8 cellular contexts compared by ENCODE assay signal in genomic region chr9:128250839-128251558, GRCh38. TPM values are rescaled to one million over a fixed set of nuclear protein-coding genes. Genes with fewer than 3 reads are reported as not detected.
A peak's percentile ranks its signal among the peaks of the same experiment; 100 is the strongest.
DNase-seq lines count a peak whose midpoint lies in the region; ATAC-seq, FAIRE-seq and TF ChIP-seq lines count a peak whose summit lies in the region.

No MANE protein-coding gene starts in this region.

- H3K27ac Mint-ChIP-seq in nephron = peak overlapping the region in 2 of 3 experiments; percentile 41 to 47

- H3K27me3 Mint-ChIP-seq in nephron (ENCODE audit: low read depth) = peaks cover 3% of the 10 kb centered on the region

- no peaks in the 10 kb centered on the region for H3K36me3 ChIP-seq in bronchial epithelial cell (ENCODE audit: control insufficient read depth, insufficient read depth, low read length)

- peaks cover 35% of the 10 kb centered on the region for H3K36me3 Mint-ChIP-seq in nephron (ENCODE audit: low read depth)

- no peak for FAIRE-seq in bronchial epithelial cell (lab: Jason Lieb, UNC)

- TF ChIP-seq CTCF in bronchial epithelial cell (IDR thresholded peaks at IDR 0.05; ENCODE audit: insufficient read depth, low read length, severe bottlenecking) (no peak), nephron (IDR thresholded peaks at IDR 0.05; ENCODE audit: unreplicated experiment in 3 of 3) (no peak)

- H3K4me1 Mint-ChIP-seq in nephron = peaks cover 38% of the 10 kb centered on the region

- peak overlapping the region; percentile 76 to 80 (median 76) for H3K4me3 Mint-ChIP-seq in nephron

- no peaks in the 10 kb centered on the region for H3K27me3 ChIP-seq in bronchial epithelial cell (ENCODE audit: control insufficient read depth, insufficient read depth, low read length)

- H3K9me3 Mint-ChIP-seq in nephron = no peaks in the 10 kb centered on the region

- peak; percentile 16 for DNase-seq in ELF-1 (ENCODE audit: low read depth, low spot score)
- DNase-seq in bronchial epithelial cell (ENCODE audit: low read depth) = no peak
- DNase-seq in amygdala (lab: John Stamatoyannopoulos, UW) = no peak

- ATAC-seq in HG03342 (IDR thresholded peaks at IDR 0.05; ENCODE audit: unreplicated experiment) = peak; percentile 10
- no peak for ATAC-seq in GM21447 (IDR thresholded peaks at IDR 0.05; ENCODE audit: unreplicated experiment)
- ATAC-seq in GM21381 (IDR thresholded peaks at IDR 0.05; ENCODE audit: unreplicated experiment) = no peak
- no peak for ATAC-seq in GM18519 (IDR thresholded peaks at IDR 0.05; ENCODE audit: low FRiP score, unreplicated experiment)

- peak overlapping the region; percentile 60 for H3K4me3 ChIP-seq in bronchial epithelial cell (ENCODE audit: low read depth, low read length)

RNA-seq across cellular contexts. Expression of gene GOLGA2, which starts 24.8 kb away (rescaled TPM):
- total RNA-seq in bronchial epithelial cell = 54.8 and 70.9 TPM in 2 replicates

RNA-seq across cellular contexts. Expression of gene SWI5, which starts 25.1 kb away (rescaled TPM):
- total RNA-seq in bronchial epithelial cell = 30.0 and 30.7 TPM in 2 replicates

RNA-seq across cellular contexts. Expression of gene DNM1, which starts 47.8 kb away (rescaled TPM):
- 0.53 and 0.77 TPM in 2 replicates for total RNA-seq in bronchial epithelial cell

RNA-seq across cellular contexts. Expression of gene CIZ1, which starts 59.6 kb away (rescaled TPM):
- total RNA-seq in bronchial epithelial cell = 15.0 and 32.0 TPM in 2 replicates
